Comparison of ENCODE assay signal across 11 cellular contexts in genomic region chr22:24426859-24427499, GRCh38. TPM values are rescaled to one million over a fixed set of nuclear protein-coding genes. Genes with fewer than 3 reads are reported as not detected.
DNase-seq lines count a peak whose midpoint lies in the region; ATAC-seq and TF ChIP-seq lines count a peak whose summit lies in the region.
"Had no signal": no experiment of that assay in that cellular context is flagged by ENCODE, and none has a peak within 500 bp of the region (broad histone marks: within the 10 kb centered on the region; RNA-seq: fewer than 3 reads in every experiment).

No MANE protein-coding gene starts in this region.

- H3F3A ChIP-seq in MM.1S (ENCODE audit: insufficient read depth, low read length) = peaks cover 27% of the 10 kb centered on the region

- H3K9me2 ChIP-seq in MM.1S (replicated peaks; ENCODE audit: insufficient read depth, low read length) = no peaks in the 10 kb centered on the region

- H3K4ac ChIP-seq in mesenchymal stem cell (ENCODE audit: low read depth in 1 of 2, low read length in 2 of 2) = no peak overlapping the region

- H3K9ac ChIP-seq in MM.1S (ENCODE audit: low read length) (peak overlapping the region; percentile 96), mesenchymal stem cell (ENCODE audit: low read length) (no peak overlapping the region)

- H2BK120ac ChIP-seq in mesenchymal stem cell (ENCODE audit: low read depth, low read length) = no peak overlapping the region

- no peak overlapping the region for H2AK5ac ChIP-seq in mesenchymal stem cell (ENCODE audit: low read length, severe bottlenecking)

- H2BK12ac ChIP-seq in mesenchymal stem cell (ENCODE audit: low read length in 2 of 2) = no peak overlapping the region

- peaks cover 42% of the 10 kb centered on the region for H3K79me2 ChIP-seq in MM.1S (ENCODE audit: low read length)

- CTCF ChIA-PET in activated naive CD4-positive, alpha-beta T cell treated with anti-CD3 and anti-CD28 coated beads for 36 hours (lab: Charles Lee) = interaction anchor here (0.5 to 2.3 kb wide), 8 partner anchors 8 to 581 kb away, joined by 3 to 9 read pairs (median 3); no protein-coding TSS in a partner anchor

- TF ChIP-seq CTCF in MM.1S (IDR thresholded peaks at IDR 0.05; ENCODE audit: low read length) = no peak
- no peak for TF ChIP-seq CTCF in type B pancreatic cell (conservative IDR thresholded peaks at IDR 0.05)

- ATAC-seq in HG02759 (IDR thresholded peaks at IDR 0.05; ENCODE audit: unreplicated experiment) = no peak

- H3K4me2 ChIP-seq in MM.1S (ENCODE audit: low read depth, low read length) (peak overlapping the region; percentile 98), mesenchymal stem cell (ENCODE audit: low read length, poor library complexity, severe bottlenecking) (no peak overlapping the region)

- no peaks in the 10 kb centered on the region for H3K27me3 Mint-ChIP-seq in activated naive CD4-positive, alpha-beta T cell treated with anti-CD3 and anti-CD28 coated beads for 36 hours (ENCODE audit: low read depth)
- peaks cover 28% of the 10 kb centered on the region for H3K27me3 Mint-ChIP-seq in dendritic cell treated with granulocyte-macrophage colony-stimulating factor and Interleukin-4, amounts not matched to agents 40 ng/mL and 50 ng/mL, for 4 days
- H3K27me3 Mint-ChIP-seq in stimulated activated naive CD8-positive, alpha-beta T cell treated with anti-CD3 and anti-CD28 coated beads, Interleukin-15, Interleukin-2, amounts not matched to agents 100 ng/mL and 50 ng/mL, for 24 hours = no peaks in the 10 kb centered on the region
- peaks cover 32% of the 10 kb centered on the region for H3K27me3 Mint-ChIP-seq in type B pancreatic cell

- H4K8ac ChIP-seq in mesenchymal stem cell (ENCODE audit: low read length) = no peak overlapping the region

- H3K27ac ChIP-seq in MM.1S (ENCODE audit: low read length) (peak overlapping the region; percentile 96), mesenchymal stem cell (ENCODE audit: low read length, poor library complexity, severe bottlenecking) (no peak overlapping the region)

- H3K79me1 ChIP-seq in mesenchymal stem cell (replicated peaks; ENCODE audit: low read length, poor library complexity, severe bottlenecking) = no peaks in the 10 kb centered on the region

- H3K14ac ChIP-seq in mesenchymal stem cell (ENCODE audit: low read length in 2 of 2) = no peak overlapping the region

- H3K4me3 ChIP-seq in MM.1S (ENCODE audit: low read length) (peak overlapping the region; percentile 79), mesenchymal stem cell (ENCODE audit: insufficient read depth in 1 of 2, low read depth in 1 of 2, low read length in 2 of 2) (no peak overlapping the region)

- no peak for DNase-seq in activated naive CD4-positive, alpha-beta T cell treated with anti-CD3 and anti-CD28 coated beads for 36 hours
- DNase-seq in activated naive CD4-positive, alpha-beta T cell treated with anti-CD3 and anti-CD28 coated beads, Interleukin-2, amount 50 U/mL, for 16 hours = no peak
- DNase-seq in MM.1S = no peak
- no peak for DNase-seq in mesenchymal stem cell
- no peak for DNase-seq in type B pancreatic cell (ENCODE audit: extremely low spot score, unreplicated experiment)
- DNase-seq: ACHN, KBM-7, NCI-H2171 treated with DMSO at 0.1 percent for 48 hours had no signal

- no peak overlapping the region for H3K18ac ChIP-seq in mesenchymal stem cell (ENCODE audit: low read depth in 1 of 2, low read length in 2 of 2)

- H3K4me1 ChIP-seq in MM.1S (ENCODE audit: low read length) (peaks cover 34% of the 10 kb centered on the region), mesenchymal stem cell (ENCODE audit: control insufficient read depth, insufficient read depth, low read depth, low read length) (peaks cover 36% of the 10 kb centered on the region)

- 92% methylated on average over 19 of the region's 19 CpGs for WGBS in mesenchymal stem cell

- no peaks in the 10 kb centered on the region for H3K36me3 ChIP-seq in MM.1S (replicated peaks; ENCODE audit: insufficient read depth, low read length)
- no peaks in the 10 kb centered on the region for H3K36me3 ChIP-seq in mesenchymal stem cell (ENCODE audit: control insufficient read depth in 1 of 2, insufficient read depth in 2 of 2, low read depth in 1 of 2, low read length in 2 of 2)

- no peaks in the 10 kb centered on the region for H3K27me3 ChIP-seq in MM.1S (replicated peaks; ENCODE audit: insufficient read depth, low read length)
- H3K27me3 ChIP-seq in mesenchymal stem cell (ENCODE audit: control insufficient read depth in 1 of 2, insufficient read depth in 1 of 2, low read length in 2 of 2) = peaks cover 9 to 24% of the 10 kb centered on the region in 2 experiments

- intact Hi-C loops in activated naive CD4-positive, alpha-beta T cell treated with anti-CD3 and anti-CD28 coated beads for 36 hours (cut with micrococcal nuclease) = loop anchor here (1.0 to 10.0 kb wide), 5 partner anchors 7 to 640 kb away; partner anchors contain the start of gene MIF
- intact Hi-C loops in dendritic cell treated with granulocyte-macrophage colony-stimulating factor and Interleukin-4, amounts not matched to agents 40 ng/mL and 50 ng/mL, for 4 days (cut with micrococcal nuclease) = no loop called here

- H3K4me1 Mint-ChIP-seq in activated naive CD4-positive, alpha-beta T cell treated with anti-CD3 and anti-CD28 coated beads for 36 hours (ENCODE audit: low read depth) = peaks cover 52% of the 10 kb centered on the region
- H3K4me1 Mint-ChIP-seq in dendritic cell treated with granulocyte-macrophage colony-stimulating factor and Interleukin-4, amounts not matched to agents 40 ng/mL and 50 ng/mL, for 4 days (ENCODE audit: low read depth) = peaks cover 79% of the 10 kb centered on the region
- H3K4me1 Mint-ChIP-seq in stimulated activated naive CD8-positive, alpha-beta T cell treated with anti-CD3 and anti-CD28 coated beads, Interleukin-15, Interleukin-2, amounts not matched to agents 100 ng/mL and 50 ng/mL, for 24 hours (ENCODE audit: low read depth) = peaks cover 59% of the 10 kb centered on the region
- peaks cover 27% of the 10 kb centered on the region for H3K4me1 Mint-ChIP-seq in type B pancreatic cell (ENCODE audit: unreplicated experiment)

- H3K4me3 Mint-ChIP-seq in activated naive CD4-positive, alpha-beta T cell treated with anti-CD3 and anti-CD28 coated beads for 36 hours = peak overlapping the region; percentile 84
- no peak overlapping the region for H3K4me3 Mint-ChIP-seq in dendritic cell treated with granulocyte-macrophage colony-stimulating factor and Interleukin-4, amounts not matched to agents 40 ng/mL and 50 ng/mL, for 4 days
- H3K4me3 Mint-ChIP-seq in stimulated activated naive CD8-positive, alpha-beta T cell treated with anti-CD3 and anti-CD28 coated beads, Interleukin-15, Interleukin-2, amounts not matched to agents 100 ng/mL and 50 ng/mL, for 24 hours = peak overlapping the region; percentile 89
- H3K4me3 Mint-ChIP-seq in type B pancreatic cell = no peak overlapping the region

- H2AFZ ChIP-seq in MM.1S (ENCODE audit: low read length) (peak overlapping the region; percentile 39), mesenchymal stem cell (ENCODE audit: low read depth, low read length) (no peak overlapping the region)

- H4K91ac ChIP-seq in mesenchymal stem cell (ENCODE audit: low read length) = no peak overlapping the region

- H3K36me3 Mint-ChIP-seq in activated naive CD4-positive, alpha-beta T cell treated with anti-CD3 and anti-CD28 coated beads for 36 hours (ENCODE audit: low read depth) = peaks cover 10% of the 10 kb centered on the region
- no peaks in the 10 kb centered on the region for H3K36me3 Mint-ChIP-seq in dendritic cell treated with granulocyte-macrophage colony-stimulating factor and Interleukin-4, amounts not matched to agents 40 ng/mL and 50 ng/mL, for 4 days (ENCODE audit: low read depth)
- peaks cover 19% of the 10 kb centered on the region for H3K36me3 Mint-ChIP-seq in stimulated activated naive CD8-positive, alpha-beta T cell treated with anti-CD3 and anti-CD28 coated beads, Interleukin-15, Interleukin-2, amounts not matched to agents 100 ng/mL and 50 ng/mL, for 24 hours (ENCODE audit: low read depth)
- H3K36me3 Mint-ChIP-seq in type B pancreatic cell = no peaks in the 10 kb centered on the region

- no peaks in the 10 kb centered on the region for H3K9me3 Mint-ChIP-seq in activated naive CD4-positive, alpha-beta T cell treated with anti-CD3 and anti-CD28 coated beads for 36 hours
- H3K9me3 Mint-ChIP-seq in dendritic cell treated with granulocyte-macrophage colony-stimulating factor and Interleukin-4, amounts not matched to agents 40 ng/mL and 50 ng/mL, for 4 days = no peaks in the 10 kb centered on the region
- H3K9me3 Mint-ChIP-seq in stimulated activated naive CD8-positive, alpha-beta T cell treated with anti-CD3 and anti-CD28 coated beads, Interleukin-15, Interleukin-2, amounts not matched to agents 100 ng/mL and 50 ng/mL, for 24 hours = no peaks in the 10 kb centered on the region
- H3K9me3 Mint-ChIP-seq in type B pancreatic cell = no peaks in the 10 kb centered on the region

- H4K20me1 ChIP-seq in MM.1S (ENCODE audit: insufficient read depth, low read length) = no peaks in the 10 kb centered on the region

- no peak overlapping the region for H2BK5ac ChIP-seq in mesenchymal stem cell (ENCODE audit: low read depth, low read length, poor library complexity, severe bottlenecking)

- peak overlapping the region; percentile 96 for H3K27ac Mint-ChIP-seq in activated naive CD4-positive, alpha-beta T cell treated with anti-CD3 and anti-CD28 coated beads for 36 hours
- H3K27ac Mint-ChIP-seq in dendritic cell treated with granulocyte-macrophage colony-stimulating factor and Interleukin-4, amounts not matched to agents 40 ng/mL and 50 ng/mL, for 4 days = peak overlapping the region; percentile 38
- peak overlapping the region; percentile 95 for H3K27ac Mint-ChIP-seq in stimulated activated naive CD8-positive, alpha-beta T cell treated with anti-CD3 and anti-CD28 coated beads, Interleukin-15, Interleukin-2, amounts not matched to agents 100 ng/mL and 50 ng/mL, for 24 hours
- no peak overlapping the region for H3K27ac Mint-ChIP-seq in type B pancreatic cell

- H3K23ac ChIP-seq in mesenchymal stem cell (ENCODE audit: low read length in 2 of 2) = no peak overlapping the region

- no peak overlapping the region for H2BK15ac ChIP-seq in mesenchymal stem cell (ENCODE audit: low read depth, poor library complexity, severe bottlenecking)

- H3K9me3 ChIP-seq in MM.1S (replicated peaks; ENCODE audit: insufficient read depth, low read length) = no peaks in the 10 kb centered on the region
- H3K9me3 ChIP-seq in mesenchymal stem cell (ENCODE audit: control insufficient read depth, low read length) = no peaks in the 10 kb centered on the region

RNA-seq across cellular contexts. Expression of gene ADORA2A, which starts 0.4 kb away (rescaled TPM):
- 10 to 100 TPM; 37.6 to 38.0 TPM for total RNA-seq in activated naive CD4-positive, alpha-beta T cell treated with anti-CD3 and anti-CD28 coated beads for 36 hours
- 1.0 TPM for polyA plus RNA-seq in mesenchymal stem cell (2013, experiment 1 of 2)
- polyA plus RNA-seq in mesenchymal stem cell (2013, experiment 2 of 2) = 1.1 TPM
- total RNA-seq in type B pancreatic cell (ENCODE audit: low replicate concordance) = 7.2 and 19.2 TPM in 2 replicates

Comparison
In these comparisons a context has a peak if more than half of its experiments do, and no peak if none do; other contexts are left out.
1. H3K4me3 Mint-ChIP-seq: peak in activated naive CD4-positive, alpha-beta T cell treated with anti-CD3 and anti-CD28 coated beads for 36 hours (single experiment) and stimulated activated naive CD8-positive, alpha-beta T cell treated with anti-CD3 and anti-CD28 coated beads, Interleukin-15, Interleukin-2, amounts not matched to agents 100 ng/mL and 50 ng/mL, for 24 hours (single experiment); none in dendritic cell treated with granulocyte-macrophage colony-stimulating factor and Interleukin-4, amounts not matched to agents 40 ng/mL and 50 ng/mL, for 4 days (single experiment) and type B pancreatic cell (single experiment).